27 cellular contexts compared by ENCODE assay signal in genomic region chr10:21693418-21693817, GRCh38.
"Had no signal": no experiment of that assay in that cellular context is flagged by ENCODE, and none has a peak within 500 bp of the region (broad histone marks: within the 10 kb centered on the region; RNA-seq: fewer than 3 reads in every experiment).

No MANE protein-coding gene starts in this region.

- ATAC-seq: body of pancreas, SK-N-SH treated with all-trans-retinoic acid at 6 μM for 48 hours had no signal

- H3K27me3 Mint-ChIP-seq: activated CD4-positive, alpha-beta memory T cell treated with anti-CD3 and anti-CD28 coated beads for 36 hours; activated CD4-positive, alpha-beta T cell treated with anti-CD3 and anti-CD28 coated beads, Interleukin-2, amount 10 ng/mL, durations not matched to agents 7 days and 5 days; activated naive CD4-positive, alpha-beta T cell treated with anti-CD3 and anti-CD28 coated beads, Interleukin-2, amount 10 ng/mL, durations not matched to agents 7 days and 5 days had no signal

- H3K4me1 ChIP-seq: ascending aorta, body of pancreas, SJSA1 had no signal

- H3K4me3 Mint-ChIP-seq: activated CD4-positive, alpha-beta memory T cell treated with anti-CD3 and anti-CD28 coated beads for 36 hours; activated CD4-positive, alpha-beta T cell treated with anti-CD3 and anti-CD28 coated beads, Interleukin-2, amount 10 ng/mL, durations not matched to agents 7 days and 5 days; activated naive CD4-positive, alpha-beta T cell treated with anti-CD3 and anti-CD28 coated beads, Interleukin-2, amount 10 ng/mL, durations not matched to agents 7 days and 5 days; T-helper 1 cell treated with Interleukin-12 subunit alpha and Interleukin-12 subunit beta and Interleukin-4 antibody, amounts not matched to agents 30 μg/mL and 1 μg/mL, for 36 hours had no signal

- DNase-seq: activated CD4-positive, alpha-beta memory T cell treated with anti-CD3 and anti-CD28 coated beads for 36 hours; activated CD4-positive, alpha-beta T cell treated with anti-CD3 and anti-CD28 coated beads, Interleukin-2, amount 10 ng/mL, durations not matched to agents 7 days and 5 days; activated CD4-positive, CD25-positive, alpha-beta regulatory T cell treated with anti-CD3 and anti-CD28 coated beads, Interleukin-2, amount 50 U/mL, for 72 hours; activated CD8-positive, alpha-beta memory T cell treated with anti-CD3 and anti-CD28 coated beads for 24 hours; activated gamma-delta T cell treated with Interleukin-2 at 50 U/mL for 16 hours; activated naive CD4-positive, alpha-beta T cell treated with anti-CD3 and anti-CD28 coated beads, Interleukin-2, amount 10 ng/mL, durations not matched to agents 7 days and 5 days; activated T-cell treated with anti-CD3 and anti-CD28 coated beads, Interleukin-2, amount 50 U/mL, for 48 hours; body of pancreas; central memory CD4-positive, alpha-beta T cell; MG63; MV-4-11; NCI-H1092 treated with DMSO at 0.1 percent for 48 hours; NCI-H1417 treated with DMSO at 0.1 percent for 48 hours; NCI-H1694; NCI-H2029; NCI-H2107; NCI-H2171 treated with DMSO at 0.1 percent for 48 hours; NCI-H226; NCI-H526; NCI-H82; SW 1271 had no signal

- H3K36me3 ChIP-seq: ascending aorta had no signal

- H3K27ac ChIP-seq: ascending aorta, body of pancreas, KMS-11, SJSA1 had no signal

- H3K27me3 ChIP-seq: ascending aorta, body of pancreas, MG63, SJSA1 had no signal

- H3K4me2 ChIP-seq: KMS-11 had no signal

- H3K9me3 ChIP-seq: ascending aorta, body of pancreas, SJSA1 had no signal

- H3K27ac Mint-ChIP-seq: activated CD4-positive, alpha-beta memory T cell treated with anti-CD3 and anti-CD28 coated beads for 36 hours; activated CD4-positive, alpha-beta T cell treated with anti-CD3 and anti-CD28 coated beads, Interleukin-2, amount 10 ng/mL, durations not matched to agents 7 days and 5 days; activated naive CD4-positive, alpha-beta T cell treated with anti-CD3 and anti-CD28 coated beads, Interleukin-2, amount 10 ng/mL, durations not matched to agents 7 days and 5 days; activated T-helper 2 cell treated with anti-CD3 and anti-CD28 coated beads, Interferon-gamma antibody, Interleukin-2, Interleukin-4, amounts not matched to agents 10 μg/mL and 5 μg/mL and 100 μg/mL, durations not matched to agents 14 hours and 24 hours and 36 hours; T-helper 1 cell treated with Interleukin-12 subunit alpha and Interleukin-12 subunit beta and Interleukin-4 antibody, amounts not matched to agents 30 μg/mL and 1 μg/mL, for 36 hours had no signal

- H3K4me3 ChIP-seq: ascending aorta, body of pancreas, MG63, SJSA1 had no signal
